ENCODE assay signal across 1 cellular context in the genomic region with DNA sequence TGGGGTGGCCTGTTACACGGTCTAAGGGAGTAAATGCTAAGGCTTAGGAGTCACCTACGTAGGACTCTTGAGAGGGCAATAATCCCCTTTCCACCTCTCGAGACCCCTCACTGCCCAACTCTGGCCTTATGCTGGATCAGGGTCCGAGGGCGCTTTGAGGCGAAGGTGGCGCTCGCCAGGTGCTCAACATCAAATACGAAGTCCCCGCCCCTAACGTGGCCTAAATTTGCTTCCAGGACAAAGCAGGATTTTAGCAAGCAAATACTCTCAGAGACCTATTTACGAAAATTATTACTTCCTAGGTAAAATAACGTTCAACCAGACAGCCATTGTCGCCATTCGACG.
TF ChIP-seq lines count a peak whose summit lies in the region.

No MANE protein-coding gene starts in this region.

TF ChIP-seq in HepG2, 621 proteins besides CTCF, POLR2A, EP300 and RAD21 (continued from another document):
- no peak for TF ChIP-seq NR1H2 (CRISPR knock-in tag; IDR thresholded peaks at IDR 0.05; ENCODE audit: borderline replicate concordance, low read depth)
- TF ChIP-seq MYNN (CRISPR knock-in tag; IDR thresholded peaks at IDR 0.05; ENCODE audit: low read depth) = 0 out of 2 replicates have a peak, but pooled peaks have one; percentile 13
- TF ChIP-seq, protein P1, sequence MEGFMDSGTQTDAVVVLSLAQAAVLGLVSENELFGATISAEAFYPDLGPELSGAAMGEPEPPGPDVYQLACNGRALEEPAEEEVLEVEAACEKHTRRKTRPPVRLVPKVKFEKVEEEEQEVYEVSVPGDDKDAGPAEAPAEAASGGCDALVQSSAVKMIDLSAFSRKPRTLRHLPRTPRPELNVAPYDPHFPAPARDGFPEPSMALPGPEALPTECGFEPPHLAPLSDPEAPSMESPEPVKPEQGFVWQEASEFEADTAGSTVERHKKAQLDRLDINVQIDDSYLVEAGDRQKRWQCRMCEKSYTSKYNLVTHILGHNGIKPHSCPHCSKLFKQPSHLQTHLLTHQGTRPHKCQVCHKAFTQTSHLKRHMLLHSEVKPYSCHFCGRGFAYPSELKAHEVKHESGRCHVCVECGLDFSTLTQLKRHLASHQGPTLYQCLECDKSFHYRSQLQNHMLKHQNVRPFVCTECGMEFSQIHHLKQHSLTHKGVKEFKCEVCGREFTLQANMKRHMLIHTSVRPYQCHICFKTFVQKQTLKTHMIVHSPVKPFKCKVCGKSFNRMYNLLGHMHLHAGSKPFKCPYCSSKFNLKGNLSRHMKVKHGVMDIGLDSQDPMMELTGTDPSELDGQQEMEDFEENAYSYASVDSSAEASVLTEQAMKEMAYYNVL (CRISPR knock-in tag; IDR thresholded peaks at IDR 0.05; ENCODE audit: borderline replicate concordance) = no peak
- TF ChIP-seq, protein P2, sequence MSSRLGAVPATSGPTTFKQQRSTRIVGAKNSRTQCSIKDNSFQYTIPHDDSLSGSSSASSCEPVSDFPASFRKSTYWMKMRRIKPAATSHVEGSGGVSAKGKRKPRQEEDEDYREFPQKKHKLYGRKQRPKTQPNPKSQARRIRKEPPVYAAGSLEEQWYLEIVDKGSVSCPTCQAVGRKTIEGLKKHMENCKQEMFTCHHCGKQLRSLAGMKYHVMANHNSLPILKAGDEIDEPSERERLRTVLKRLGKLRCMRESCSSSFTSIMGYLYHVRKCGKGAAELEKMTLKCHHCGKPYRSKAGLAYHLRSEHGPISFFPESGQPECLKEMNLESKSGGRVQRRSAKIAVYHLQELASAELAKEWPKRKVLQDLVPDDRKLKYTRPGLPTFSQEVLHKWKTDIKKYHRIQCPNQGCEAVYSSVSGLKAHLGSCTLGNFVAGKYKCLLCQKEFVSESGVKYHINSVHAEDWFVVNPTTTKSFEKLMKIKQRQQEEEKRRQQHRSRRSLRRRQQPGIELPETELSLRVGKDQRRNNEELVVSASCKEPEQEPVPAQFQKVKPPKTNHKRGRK (CRISPR knock-in tag; IDR thresholded peaks at IDR 0.05) = no peak
- peak; percentile 66; the same call in 1 of the 2 replicates for TF ChIP-seq ZNF615 (CRISPR knock-in tag; IDR thresholded peaks at IDR 0.05; ENCODE audit: borderline replicate concordance)
- no peak for TF ChIP-seq RELA (CRISPR knock-in tag; IDR thresholded peaks at IDR 0.05)
- no peak for TF ChIP-seq ZNF260 (CRISPR knock-in tag; IDR thresholded peaks at IDR 0.05; ENCODE audit: borderline replicate concordance, low read depth)
- no peak; the same call in 1 of the 2 replicates for TF ChIP-seq NAIF1 (CRISPR knock-in tag; IDR thresholded peaks at IDR 0.05; ENCODE audit: borderline replicate concordance)
- peak; percentile 70 for TF ChIP-seq CCDC6 (CRISPR knock-in tag; IDR thresholded peaks at IDR 0.05)
- TF ChIP-seq TOPORS (CRISPR knock-in tag; IDR thresholded peaks at IDR 0.05) = peak; percentile 87
- TF ChIP-seq ZFP36 (IDR thresholded peaks at IDR 0.05; ENCODE audit: borderline replicate concordance, low read depth, low read length, partially characterized antibody) = no peak
- no peak for TF ChIP-seq ZBTB7B (CRISPR knock-in tag; IDR thresholded peaks at IDR 0.05)
- peak; percentile 4; the same call in 1 of the 2 replicates for TF ChIP-seq ZNF263 (CRISPR knock-in tag; IDR thresholded peaks at IDR 0.05)
- TF ChIP-seq ZFP37 (CRISPR knock-in tag; IDR thresholded peaks at IDR 0.05; ENCODE audit: borderline replicate concordance) = no peak
- 0 out of 2 replicates have a peak, but pooled peaks have one; percentile 8 for TF ChIP-seq ZSCAN31 (CRISPR knock-in tag; IDR thresholded peaks at IDR 0.05; ENCODE audit: low read depth)
- 0 out of 2 replicates have a peak, but pooled peaks have one; percentile 19 for TF ChIP-seq ZNF510 (CRISPR knock-in tag; IDR thresholded peaks at IDR 0.05; ENCODE audit: low read depth)
- TF ChIP-seq CHCHD3 (CRISPR knock-in tag; IDR thresholded peaks at IDR 0.05) = no peak
- TF ChIP-seq MLLT10 (CRISPR knock-in tag; IDR thresholded peaks at IDR 0.05) = no peak
